In the genomic region with DNA sequence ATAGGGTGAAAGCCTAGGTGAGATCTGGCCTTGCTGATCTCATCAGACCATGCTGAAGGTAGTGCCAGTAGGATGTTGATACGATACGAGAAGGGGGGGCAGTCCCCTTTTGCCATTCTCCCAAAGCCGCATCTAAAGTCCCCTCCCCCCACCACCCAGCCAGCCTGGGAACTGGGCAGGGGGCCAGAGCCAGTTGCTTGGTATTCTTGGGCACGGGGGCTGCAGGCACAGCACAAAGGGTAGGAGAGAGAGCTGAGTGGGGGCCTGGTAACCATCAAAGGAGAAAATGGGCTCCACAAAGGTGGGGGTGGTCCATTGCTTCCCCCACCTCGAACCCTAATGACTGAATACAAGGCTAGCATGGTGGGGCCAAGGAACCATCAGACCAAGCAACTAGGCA, we compare ENCODE assay signal across 18 cellular contexts. TPM values are rescaled to one million over a fixed set of nuclear protein-coding genes. Genes with fewer than 3 reads are reported as not detected.
A peak's percentile ranks its signal among the peaks of the same experiment; 100 is the strongest.
DNase-seq lines count a peak whose midpoint lies in the region; ATAC-seq and TF ChIP-seq lines count a peak whose summit lies in the region.
"Had no signal": no experiment of that assay in that cellular context is flagged by ENCODE, and none has a peak within 500 bp of the region (broad histone marks: within the 10 kb centered on the region; RNA-seq: fewer than 3 reads in every experiment).

No MANE protein-coding gene starts in this region.

- no peak overlapping the region for H3K4me3 ChIP-seq in trophoblast cell (ENCODE audit: low read depth, low read length)
- H3K4me3 ChIP-seq in upper lobe of right lung, result no peak overlapping the region
- H3K4me3 ChIP-seq in neuronal stem cell (ENCODE audit: low read length in 2 of 2), result no peak overlapping the region
- H3K4me3 ChIP-seq: colonic mucosa, HAP-1 had no signal

- TF ChIP-seq CTCF in 22Rv1 (IDR thresholded peaks at IDR 0.05) (no peak), upper lobe of right lung (IDR thresholded peaks at IDR 0.05) (no peak)

- H2BK5ac ChIP-seq in trophoblast cell (ENCODE audit: low read depth, low read length, poor library complexity) (no peak overlapping the region), neuronal stem cell (ENCODE audit: low read length) (no peak overlapping the region)

- DNase-seq in epidermal melanocyte (ENCODE audit: insufficient read length, low spot score) (peak; percentile 1), trophoblast cell (no peak), upper lobe of right lung (no peak), neuronal stem cell (ENCODE audit: low spot score) (no peak)
- DNase-seq in stimulated activated CD4-positive, alpha-beta T cell treated with anti-CD3 and anti-CD28 coated beads, Interleukin-2, amount 100 ng/mL, for 24 hours, result no peak
- DNase-seq: activated CD4-positive, alpha-beta T cell treated with anti-CD3 and anti-CD28 coated beads for 36 hours; activated effector memory CD4-positive, alpha-beta T cell treated with Interleukin-2 at 50 U/mL for 16 hours; BE2C; colonic mucosa; natural killer cell; OCI-M1; T-helper 1 cell had no signal

- H3K4ac ChIP-seq in trophoblast cell (ENCODE audit: low read depth, low read length), result no peak overlapping the region
- H3K4ac ChIP-seq in neuronal stem cell (ENCODE audit: low read length), result no peak overlapping the region

- H3K9ac ChIP-seq in trophoblast cell (ENCODE audit: low read length) (no peak overlapping the region), neuronal stem cell (ENCODE audit: low read depth, low read length, poor library complexity) (no peak overlapping the region)

- no peak overlapping the region for H3K23ac ChIP-seq in trophoblast cell (ENCODE audit: low read length)
- H3K23ac ChIP-seq in neuronal stem cell (ENCODE audit: low read depth, low read length, poor library complexity), result no peak overlapping the region

- peaks cover 12 to 28% of the 10 kb centered on the region in 2 experiments for H3K4me1 ChIP-seq in trophoblast cell (ENCODE audit: control insufficient read depth in 1 of 2, insufficient read depth in 2 of 2, low read length in 2 of 2)
- peaks cover 45% of the 10 kb centered on the region for H3K4me1 ChIP-seq in upper lobe of right lung
- peaks cover 55% of the 10 kb centered on the region in 2 donors for H3K4me1 ChIP-seq in neuronal stem cell (ENCODE audit: control insufficient read depth in 2 of 2, insufficient read depth in 1 of 2, low read depth in 1 of 2, low read length in 2 of 2)
- H3K4me1 ChIP-seq: colonic mucosa had no signal

- peaks cover 19 to 33% (median 28%) of the 10 kb centered on the region in 3 donors for H3K4me1 Mint-ChIP-seq in IgD-negative memory B cell

- H4K12ac ChIP-seq in trophoblast cell (ENCODE audit: low read depth, low read length), result no peak overlapping the region

- H3K79me2 ChIP-seq in trophoblast cell (ENCODE audit: control insufficient read depth, insufficient read depth, low read length, poor library complexity), result peaks cover 10% of the 10 kb centered on the region

- H3K18ac ChIP-seq in trophoblast cell (ENCODE audit: low read length) (peak overlapping the region; percentile 2), neuronal stem cell (ENCODE audit: low read length) (no peak overlapping the region)

- intact Hi-C loops in upper lobe of right lung (cut with DNase I), result no loop called here

- no peaks in the 10 kb centered on the region for H3K27me3 Mint-ChIP-seq in IgD-negative memory B cell
- H3K27me3 Mint-ChIP-seq: activated CD4-positive, alpha-beta T cell treated with anti-CD3 and anti-CD28 coated beads for 36 hours had no signal

- H3K36me3 ChIP-seq in trophoblast cell (ENCODE audit: control insufficient read depth in 1 of 2, insufficient read depth in 2 of 2, low read length in 2 of 2), result peaks cover 58 to 79% of the 10 kb centered on the region in 2 experiments
- H3K36me3 ChIP-seq in upper lobe of right lung, result peaks cover 67% of the 10 kb centered on the region
- peaks cover 55 to 84% of the 10 kb centered on the region in 2 donors for H3K36me3 ChIP-seq in neuronal stem cell (replicated peaks in 1 of 2; ENCODE audit: control insufficient read depth in 2 of 2, insufficient read depth in 2 of 2, low read length in 2 of 2)

- H4K8ac ChIP-seq in trophoblast cell (ENCODE audit: low read depth, low read length), result no peak overlapping the region
- no peak overlapping the region for H4K8ac ChIP-seq in neuronal stem cell (ENCODE audit: low read depth, low read length)

- ATAC-seq in upper lobe of right lung (no peak), HG02981 (IDR thresholded peaks at IDR 0.05; ENCODE audit: unreplicated experiment) (no peak)
- ATAC-seq: activated CD4-positive, alpha-beta T cell treated with anti-CD3 and anti-CD28 coated beads for 36 hours; natural killer cell had no signal

- H2BK15ac ChIP-seq in neuronal stem cell (ENCODE audit: low read length), result no peak overlapping the region

- H3K36me3 Mint-ChIP-seq in IgD-negative memory B cell, result peaks cover 9% of the 10 kb centered on the region

- H3K9me3 Mint-ChIP-seq in IgD-negative memory B cell, result no peaks in the 10 kb centered on the region
- H3K9me3 Mint-ChIP-seq: natural killer cell had no signal

- WGBS in trophoblast cell (ENCODE audit: extremely low coverage, insufficient coverage, insufficient read length), result no CpG with 5 or more reads among the region's 5 CpGs
- no CpG with 5 or more reads among the region's 5 CpGs for WGBS in neuronal stem cell (ENCODE audit: extremely low coverage in 2 of 2, insufficient read length in 2 of 2, insufficient replicate concordance in 1 of 2), 2 donors

- no peak overlapping the region for H2BK120ac ChIP-seq in trophoblast cell (ENCODE audit: insufficient read depth, low read length, poor library complexity)
- no peak overlapping the region for H2BK120ac ChIP-seq in neuronal stem cell (ENCODE audit: low read depth, low read length)

- no peak overlapping the region for H3K14ac ChIP-seq in trophoblast cell (ENCODE audit: low read length)
- no peak overlapping the region for H3K14ac ChIP-seq in neuronal stem cell (ENCODE audit: low read length)

- H3K4me3 Mint-ChIP-seq in IgD-negative memory B cell, result no peak overlapping the region
- H3K4me3 Mint-ChIP-seq: activated CD4-positive, alpha-beta T cell treated with anti-CD3 and anti-CD28 coated beads for 36 hours; natural killer cell had no signal

- H3K27ac Mint-ChIP-seq in IgD-negative memory B cell, result peak overlapping the region in 2 of 3 donors; percentile 16 to 22
- H3K27ac Mint-ChIP-seq: activated CD4-positive, alpha-beta T cell treated with anti-CD3 and anti-CD28 coated beads for 36 hours had no signal

- H3K4me2 ChIP-seq in trophoblast cell (ENCODE audit: low read length) (no peak overlapping the region), neuronal stem cell (ENCODE audit: insufficient read depth, low read length, poor library complexity, severe bottlenecking) (no peak overlapping the region)

- H2AFZ ChIP-seq in trophoblast cell (ENCODE audit: insufficient read depth, low read length, poor library complexity), result no peak overlapping the region
- no peak overlapping the region for H2AFZ ChIP-seq in neuronal stem cell (ENCODE audit: low read length)

- H3K9me3 ChIP-seq in trophoblast cell (ENCODE audit: insufficient read depth, low read depth, low read length) (no peaks in the 10 kb centered on the region), upper lobe of right lung (no peaks in the 10 kb centered on the region), neuronal stem cell (replicated peaks in 1 of 2; ENCODE audit: control insufficient read depth in 2 of 2, insufficient read depth in 1 of 2, low read depth in 1 of 2, low read length in 2 of 2) (no peaks in the 10 kb centered on the region)
- H3K9me3 ChIP-seq: BE2C, colonic mucosa, HAP-1 had no signal

- H2BK12ac ChIP-seq in trophoblast cell (ENCODE audit: low read length) (no peak overlapping the region), neuronal stem cell (ENCODE audit: low read length) (no peak overlapping the region)

- H3K27me3 ChIP-seq in trophoblast cell (ENCODE audit: insufficient read depth, low read length) (no peaks in the 10 kb centered on the region), upper lobe of right lung (no peaks in the 10 kb centered on the region), neuronal stem cell (ENCODE audit: control insufficient read depth in 3 of 3, insufficient read depth in 3 of 3, low read depth in 1 of 3, low read length in 3 of 3) (no peaks in the 10 kb centered on the region)
- H3K27me3 ChIP-seq: BE2C, colonic mucosa had no signal

- H2AK5ac ChIP-seq in trophoblast cell (ENCODE audit: low read length), result no peak overlapping the region
- no peak overlapping the region for H2AK5ac ChIP-seq in neuronal stem cell (ENCODE audit: low read depth, low read length)

- H3K27ac ChIP-seq in 22Rv1 (peak overlapping the region; percentile 1; the same call in 1 of the 2 replicates), trophoblast cell (ENCODE audit: low read depth, low read length) (no peak overlapping the region), upper lobe of right lung (no peak overlapping the region), neuronal stem cell (replicated peaks; ENCODE audit: low read length) (no peak overlapping the region)
- H3K27ac ChIP-seq: colonic mucosa had no signal

- H3K79me1 ChIP-seq in trophoblast cell (ENCODE audit: low read length), result peaks cover 12% of the 10 kb centered on the region
- H3K79me1 ChIP-seq in neuronal stem cell (ENCODE audit: low read depth, low read length), result peaks cover 5% of the 10 kb centered on the region

- H4K91ac ChIP-seq in trophoblast cell (ENCODE audit: low read depth, low read length) (no peak overlapping the region), neuronal stem cell (ENCODE audit: low read depth, low read length, poor library complexity) (no peak overlapping the region)

RNA-seq across cellular contexts. Expression of a gene that starts 5.4 kb away (rescaled TPM):
- 19.4 TPM for polyA plus RNA-seq in IgD-negative memory B cell
- 244 and 246 TPM in 2 replicates for polyA plus RNA-seq in trophoblast cell (2013)
- total RNA-seq in upper lobe of right lung, result 175 TPM
- 162 TPM for polyA plus RNA-seq in neuronal stem cell (2013, experiment 1 of 2)
- polyA plus RNA-seq in neuronal stem cell (2013, experiment 2 of 2), result 156 TPM

RNA-seq across cellular contexts. Expression of a gene that starts 20.2 kb away (rescaled TPM):
- polyA plus RNA-seq in IgD-negative memory B cell, result not detected
- 5.0 and 5.6 TPM in 2 replicates for polyA plus RNA-seq in trophoblast cell (2013)
- total RNA-seq in upper lobe of right lung, result 0.41 TPM
- 0.47 TPM for polyA plus RNA-seq in neuronal stem cell (2013, experiment 1 of 2)
- polyA plus RNA-seq in neuronal stem cell (2013, experiment 2 of 2), result 0.58 TPM
- total RNA-seq: activated CD4-positive, alpha-beta T cell treated with anti-CD3 and anti-CD28 coated beads for 36 hours; colonic mucosa; HT-29; natural killer cell had no signal
- polyA plus RNA-seq: keratinocyte had no signal

RNA-seq across cellular contexts. Expression of a gene that starts 51.8 kb away (rescaled TPM):
- 57.8 TPM for polyA plus RNA-seq in IgD-negative memory B cell
- polyA plus RNA-seq in trophoblast cell (2013), result 65.4 and 69.8 TPM in 2 replicates
- 130 TPM for total RNA-seq in upper lobe of right lung
- 73.6 TPM for polyA plus RNA-seq in neuronal stem cell (2013, experiment 1 of 2)
- polyA plus RNA-seq in neuronal stem cell (2013, experiment 2 of 2), result 72.1 TPM

RNA-seq across cellular contexts. Expression of a gene that starts 59.2 kb away (rescaled TPM):
- not detected for polyA plus RNA-seq in IgD-negative memory B cell
- polyA plus RNA-seq in trophoblast cell (2013), result 27.2 and 30.9 TPM in 2 replicates
- 0.96 TPM for total RNA-seq in upper lobe of right lung
- polyA plus RNA-seq in neuronal stem cell (2013, experiment 1 of 2), result 0.77 TPM
- 0.72 TPM for polyA plus RNA-seq in neuronal stem cell (2013, experiment 2 of 2)
- total RNA-seq: activated CD4-positive, alpha-beta T cell treated with anti-CD3 and anti-CD28 coated beads for 36 hours; colonic mucosa; HT-29; natural killer cell had no signal
- polyA plus RNA-seq: keratinocyte had no signal
